Comparison of ENCODE assay signal across 16 cellular contexts in genomic region chr2:99803846-99804245, GRCh38.
"Had no signal": no experiment of that assay in that cellular context is flagged by ENCODE, and none has a peak within 500 bp of the region (broad histone marks: within the 10 kb centered on the region; RNA-seq: fewer than 3 reads in every experiment).

No MANE protein-coding gene starts in this region.

- H3K4me1 ChIP-seq: adrenal gland, gastrocnemius medialis, heart left ventricle, left ventricle myocardium inferior, right atrium auricular region, thyroid gland had no signal

- H3K27me3 ChIP-seq: adrenal gland, gastrocnemius medialis, heart left ventricle, right atrium auricular region, thyroid gland had no signal

- H3K27ac ChIP-seq: adrenal gland, dorsolateral prefrontal cortex, epithelial cell of prostate, gastrocnemius medialis, heart left ventricle, left ventricle myocardium inferior, right atrium auricular region, thyroid gland had no signal

- H3K36me3 ChIP-seq: adrenal gland, gastrocnemius medialis, heart left ventricle, left ventricle myocardium inferior, right atrium auricular region, thyroid gland had no signal

- DNase-seq: activated CD4-positive, alpha-beta T cell treated with anti-CD3 and anti-CD28 coated beads, Interleukin-2, amount 50 U/mL, for 4 hours; activated effector memory CD4-positive, alpha-beta T cell treated with anti-CD3 and anti-CD28 coated beads, Interleukin-2, amount 50 U/mL, for 16 hours; activated T-cell treated with anti-CD3 and anti-CD28 coated beads, Interleukin-2, amount 50 U/mL, for 72 hours; adrenal gland; dorsolateral prefrontal cortex; gastrocnemius medialis; heart left ventricle; left ventricle myocardium inferior; mammary epithelial cell; midbrain; occipital lobe; stimulated activated CD4-positive, alpha-beta T cell treated with anti-CD3 and anti-CD28 coated beads, Interleukin-2, amount 100 ng/mL, for 24 hours; stimulated activated naive CD4-positive, alpha-beta T cell treated with Interleukin-2 at 50 U/mL for 16 hours; thyroid gland had no signal

- ATAC-seq: activated T-cell treated with anti-CD3 and anti-CD28 coated beads, Interleukin-2, amount 50 U/mL, for 72 hours; gastrocnemius medialis; heart left ventricle had no signal

- H3K9me3 ChIP-seq: adrenal gland, gastrocnemius medialis, left ventricle myocardium inferior, thyroid gland had no signal

- H3K4me3 ChIP-seq: adrenal gland, dorsolateral prefrontal cortex, gastrocnemius medialis, heart left ventricle, left ventricle myocardium inferior, right atrium auricular region, thyroid gland had no signal
